1 cellular context compared by ENCODE assay signal in genomic region chr1:168752171-168752570, GRCh38.
TF ChIP-seq lines count a peak whose summit lies in the region.

No MANE protein-coding gene starts in this region.

TF ChIP-seq in HEK293, 187 proteins besides CTCF, POLR2A, EP300 and RAD21 (continued from another document):
- peak; percentile 52 for TF ChIP-seq ZNF518A (tag by site-specific recombination; conservative IDR thresholded peaks at IDR 0.05; ENCODE audit: low read depth)
- TF ChIP-seq, protein P1, sequence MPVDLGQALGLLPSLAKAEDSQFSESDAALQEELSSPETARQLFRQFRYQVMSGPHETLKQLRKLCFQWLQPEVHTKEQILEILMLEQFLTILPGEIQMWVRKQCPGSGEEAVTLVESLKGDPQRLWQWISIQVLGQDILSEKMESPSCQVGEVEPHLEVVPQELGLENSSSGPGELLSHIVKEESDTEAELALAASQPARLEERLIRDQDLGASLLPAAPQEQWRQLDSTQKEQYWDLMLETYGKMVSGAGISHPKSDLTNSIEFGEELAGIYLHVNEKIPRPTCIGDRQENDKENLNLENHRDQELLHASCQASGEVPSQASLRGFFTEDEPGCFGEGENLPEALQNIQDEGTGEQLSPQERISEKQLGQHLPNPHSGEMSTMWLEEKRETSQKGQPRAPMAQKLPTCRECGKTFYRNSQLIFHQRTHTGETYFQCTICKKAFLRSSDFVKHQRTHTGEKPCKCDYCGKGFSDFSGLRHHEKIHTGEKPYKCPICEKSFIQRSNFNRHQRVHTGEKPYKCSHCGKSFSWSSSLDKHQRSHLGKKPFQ (tag by site-specific recombination; IDR thresholded peaks at IDR 0.05) = no peak
- TF ChIP-seq ZNF600 (tag by site-specific recombination; IDR thresholded peaks at IDR 0.05) = no peak
- TF ChIP-seq, protein P2, sequence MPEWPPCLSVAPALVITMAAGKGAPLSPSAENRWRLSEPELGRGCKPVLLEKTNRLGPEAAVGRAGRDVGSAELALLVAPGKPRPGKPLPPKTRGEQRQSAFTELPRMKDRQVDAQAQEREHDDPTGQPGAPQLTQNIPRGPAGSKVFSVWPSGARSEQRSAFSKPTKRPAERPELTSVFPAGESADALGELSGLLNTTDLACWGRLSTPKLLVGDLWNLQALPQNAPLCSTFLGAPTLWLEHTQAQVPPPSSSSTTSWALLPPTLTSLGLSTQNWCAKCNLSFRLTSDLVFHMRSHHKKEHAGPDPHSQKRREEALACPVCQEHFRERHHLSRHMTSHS (tag by site-specific recombination; IDR thresholded peaks at IDR 0.05) = peak; percentile 79
- no peak for TF ChIP-seq ZNF658 (tag by site-specific recombination; IDR thresholded peaks at IDR 0.05)
- TF ChIP-seq, protein P3, sequence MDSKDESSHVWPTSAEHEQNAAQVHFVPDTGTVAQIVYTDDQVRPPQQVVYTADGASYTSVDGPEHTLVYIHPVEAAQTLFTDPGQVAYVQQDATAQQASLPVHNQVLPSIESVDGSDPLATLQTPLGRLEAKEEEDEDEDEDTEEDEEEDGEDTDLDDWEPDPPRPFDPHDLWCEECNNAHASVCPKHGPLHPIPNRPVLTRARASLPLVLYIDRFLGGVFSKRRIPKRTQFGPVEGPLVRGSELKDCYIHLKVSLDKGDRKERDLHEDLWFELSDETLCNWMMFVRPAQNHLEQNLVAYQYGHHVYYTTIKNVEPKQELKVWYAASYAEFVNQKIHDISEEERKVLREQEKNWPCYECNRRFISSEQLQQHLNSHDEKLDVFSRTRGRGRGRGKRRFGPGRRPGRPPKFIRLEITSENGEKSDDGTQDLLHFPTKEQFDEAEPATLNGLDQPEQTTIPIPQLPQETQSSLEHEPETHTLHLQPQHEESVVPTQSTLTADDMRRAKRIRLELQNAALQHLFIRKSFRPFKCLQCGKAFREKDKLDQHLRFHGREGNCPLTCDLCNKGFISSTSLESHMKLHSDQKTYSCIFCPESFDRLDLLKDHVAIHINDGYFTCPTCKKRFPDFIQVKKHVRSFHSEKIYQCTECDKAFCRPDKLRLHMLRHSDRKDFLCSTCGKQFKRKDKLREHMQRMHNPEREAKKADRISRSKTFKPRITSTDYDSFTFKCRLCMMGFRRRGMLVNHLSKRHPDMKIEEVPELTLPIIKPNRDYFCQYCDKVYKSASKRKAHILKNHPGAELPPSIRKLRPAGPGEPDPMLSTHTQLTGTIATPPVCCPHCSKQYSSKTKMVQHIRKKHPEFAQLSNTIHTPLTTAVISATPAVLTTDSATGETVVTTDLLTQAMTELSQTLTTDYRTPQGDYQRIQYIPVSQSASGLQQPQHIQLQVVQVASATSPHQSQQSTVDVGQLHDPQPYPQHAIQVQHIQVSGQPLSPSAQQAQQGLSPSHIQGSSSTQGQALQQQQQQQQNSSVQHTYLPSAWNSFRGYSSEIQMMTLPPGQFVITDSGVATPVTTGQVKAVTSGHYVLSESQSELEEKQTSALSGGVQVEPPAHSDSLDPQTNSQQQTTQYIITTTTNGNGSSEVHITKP (tag by site-specific recombination; IDR thresholded peaks at IDR 0.05) = peak; percentile 33; the same call in 1 of the 2 replicates
- peak; percentile 27; the same call in 1 of the 2 replicates for TF ChIP-seq ZBTB20 (tag by site-specific recombination; IDR thresholded peaks at IDR 0.05)
- peak; percentile 44; the same call in 1 of the 2 replicates for TF ChIP-seq KLF8 (tag by site-specific recombination; IDR thresholded peaks at IDR 0.05)
- TF ChIP-seq, protein P4, sequence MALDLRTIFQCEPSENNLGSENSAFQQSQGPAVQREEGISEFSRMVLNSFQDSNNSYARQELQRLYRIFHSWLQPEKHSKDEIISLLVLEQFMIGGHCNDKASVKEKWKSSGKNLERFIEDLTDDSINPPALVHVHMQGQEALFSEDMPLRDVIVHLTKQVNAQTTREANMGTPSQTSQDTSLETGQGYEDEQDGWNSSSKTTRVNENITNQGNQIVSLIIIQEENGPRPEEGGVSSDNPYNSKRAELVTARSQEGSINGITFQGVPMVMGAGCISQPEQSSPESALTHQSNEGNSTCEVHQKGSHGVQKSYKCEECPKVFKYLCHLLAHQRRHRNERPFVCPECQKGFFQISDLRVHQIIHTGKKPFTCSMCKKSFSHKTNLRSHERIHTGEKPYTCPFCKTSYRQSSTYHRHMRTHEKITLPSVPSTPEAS (tag by site-specific recombination; IDR thresholded peaks at IDR 0.05) = peak; percentile 28; the same call in 1 of the 2 replicates
- TF ChIP-seq ZNF366 (tag by site-specific recombination; conservative IDR thresholded peaks at IDR 0.05) = peak; percentile 84
- TF ChIP-seq EGR2 (tag by site-specific recombination; IDR thresholded peaks at IDR 0.05; ENCODE audit: low read depth) = peak; percentile 79; the same call in 1 of the 2 replicates
- 0 out of 2 replicates have a peak, but pooled peaks have one; percentile 23 for TF ChIP-seq ZNF580 (tag by site-specific recombination; IDR thresholded peaks at IDR 0.05)
- 0 out of 2 replicates have a peak, but pooled peaks have one; percentile 32 for TF ChIP-seq ZXDB (tag by site-specific recombination; IDR thresholded peaks at IDR 0.05)
- peak; percentile 31; the same call in 1 of the 2 replicates for TF ChIP-seq ZNF24 (tag by site-specific recombination; IDR thresholded peaks at IDR 0.05)
- TF ChIP-seq WT1 (tag by site-specific recombination; IDR thresholded peaks at IDR 0.05) = peak; percentile 72
- no peak for TF ChIP-seq ZNF416 (tag by site-specific recombination; IDR thresholded peaks at IDR 0.05)
- TF ChIP-seq BCL11B (tag by site-specific recombination; IDR thresholded peaks at IDR 0.05; ENCODE audit: low read depth) = 0 out of 2 replicates have a peak, but pooled peaks have one; percentile 17
- TF ChIP-seq ZBTB1 (tag by site-specific recombination; IDR thresholded peaks at IDR 0.05) = 0 out of 2 replicates have a peak, but pooled peaks have one; percentile 47
- no peak for TF ChIP-seq ZNF747 (tag by site-specific recombination; IDR thresholded peaks at IDR 0.05)
- peak; percentile 80 for TF ChIP-seq ZFHX2 (tag by site-specific recombination; conservative IDR thresholded peaks at IDR 0.05)
- 0 out of 2 replicates have a peak, but pooled peaks have one; percentile 51 for TF ChIP-seq ZNF558 (tag by site-specific recombination; IDR thresholded peaks at IDR 0.05)
- TF ChIP-seq ZNF843 (tag by site-specific recombination; IDR thresholded peaks at IDR 0.05) = peak; percentile 89
- 0 out of 2 replicates have a peak, but pooled peaks have one; percentile 29 for TF ChIP-seq ZNF785 (tag by site-specific recombination; IDR thresholded peaks at IDR 0.05)
TF ChIP-seq in HEK293: peak in this region for 48.
